ENCODE assay signal across 21 cellular contexts in the genomic region with DNA sequence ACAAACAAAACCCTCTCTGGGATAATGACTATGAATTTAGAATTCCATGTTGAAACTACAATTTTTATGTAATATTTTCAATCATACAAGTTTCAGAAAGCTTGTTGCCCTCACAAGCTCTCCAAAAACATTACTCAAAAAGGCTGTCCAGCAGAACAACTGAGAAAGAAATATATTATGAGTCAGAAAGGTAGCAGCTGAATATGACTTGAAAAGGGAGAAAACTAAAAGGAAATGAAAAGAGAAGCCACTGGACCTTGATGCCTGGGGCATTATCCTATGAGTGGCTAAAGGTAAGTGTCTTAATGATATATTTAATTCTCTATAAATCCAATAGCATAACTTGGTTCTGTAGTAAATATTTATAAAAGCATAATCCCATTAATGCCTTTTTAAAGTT.
A peak's percentile ranks its signal among the peaks of the same experiment; 100 is the strongest.
DNase-seq lines count a peak whose midpoint lies in the region; ATAC-seq, FAIRE-seq and TF ChIP-seq lines count a peak whose summit lies in the region.
"Had no signal": no experiment of that assay in that cellular context is flagged by ENCODE, and none has a peak within 500 bp of the region (broad histone marks: within the 10 kb centered on the region; RNA-seq: fewer than 3 reads in every experiment).

No MANE protein-coding gene starts in this region.

- POLR2A ChIA-PET in GM12878 (lab: Charles Lee) = no interaction called here

- H3K4me2 ChIP-seq in GM12878 (ENCODE audit: control insufficient read depth, insufficient read depth) = no peak overlapping the region
- H3K4me2 ChIP-seq: PC-9 had no signal

- no peak overlapping the region for H3K4me3 ChIP-seq in GM12878
- no peak overlapping the region for H3K4me3 ChIP-seq in Peyer's patch
- no peak overlapping the region for H3K4me3 ChIP-seq in colonic mucosa
- H3K4me3 ChIP-seq: cardiac muscle cell, PC-9, right lobe of liver, testis had no signal

- H2AFZ ChIP-seq in GM12878 (ENCODE audit: control insufficient read depth, low read depth, low read length) = no peak overlapping the region
- H2AFZ ChIP-seq: PC-9 had no signal

- no peaks in the 10 kb centered on the region for H3K79me2 ChIP-seq in GM12878 (ENCODE audit: control insufficient read depth, insufficient read depth, low read length)

- no peaks in the 10 kb centered on the region; a peak in 2 of 4 replicates for H3K27me3 ChIP-seq in GM12878 (replicated peaks in 1 of 2; ENCODE audit: control insufficient read depth in 2 of 2, insufficient read depth in 2 of 2, low read length in 1 of 2)
- no peaks in the 10 kb centered on the region for H3K27me3 ChIP-seq in Peyer's patch
- H3K27me3 ChIP-seq in colonic mucosa = no peaks in the 10 kb centered on the region
- H3K27me3 ChIP-seq: cardiac muscle cell, right lobe of liver, testis had no signal

- FAIRE-seq in GM12878 (lab: Jason Lieb, UNC) = no peak
- FAIRE-seq: kidney had no signal

- H3K9ac ChIP-seq in GM12878 (ENCODE audit: control insufficient read depth, insufficient read depth, low read length) (no peak overlapping the region), colonic mucosa (ENCODE audit: low read depth in 2 of 2, low read length in 2 of 2) (no peak overlapping the region)

- RAD21 ChIA-PET in GM12878 (lab: Charles Lee; ENCODE audit: unreplicated experiment) = interaction anchor here (2.4 kb wide), 1 partner anchor 807 kb away, joined by 12 read pairs; no protein-coding TSS in a partner anchor

- DNase-seq in GM12878 (ENCODE audit: low read depth, low spot score) = no peak
- no peak for DNase-seq in iPS-NIHi11 (ENCODE audit: low spot score)
- DNase-seq in Peyer's patch = no peak
- no peak for DNase-seq in colonic mucosa
- DNase-seq in iPS-NIHi7 (ENCODE audit: extremely low spot score) = no peak
- DNase-seq: activated CD4-positive, alpha-beta T cell treated with anti-CD3 and anti-CD28 coated beads, Interleukin-2, amount 50 U/mL, for 48 hours; activated T-cell treated with anti-CD3 and anti-CD28 coated beads for 4 hours; amniotic stem cell; CD4-positive, alpha-beta memory T cell; hypothalamus; kidney; NCI-H1694; NCI-H82; PC-9; right lobe of liver; T-helper 2 cell; testis had no signal

- no peak for TF ChIP-seq POLR2A in GM12878 (IDR thresholded peaks at IDR 0.05; ENCODE audit: low read depth, low read length)
- no peak for TF ChIP-seq POLR2A in Peyer's patch (IDR thresholded peaks at IDR 0.05)

- H3K36me3 ChIP-seq in GM12878 (ENCODE audit: control insufficient read depth in 2 of 2, insufficient read depth in 2 of 2, low read length in 1 of 2) = no peaks in the 10 kb centered on the region
- H3K36me3 ChIP-seq in Peyer's patch = no peaks in the 10 kb centered on the region
- no peaks in the 10 kb centered on the region for H3K36me3 ChIP-seq in colonic mucosa
- H3K36me3 ChIP-seq: cardiac muscle cell, right lobe of liver had no signal

- in situ Hi-C loops in GM12878 (cut with MboI) = no loop called here

- H3K9me3 ChIP-seq in GM12878 (replicated peaks; ENCODE audit: control insufficient read depth, insufficient read depth, low read length) (no peaks in the 10 kb centered on the region), Peyer's patch (no peaks in the 10 kb centered on the region), colonic mucosa (no peaks in the 10 kb centered on the region)
- H3K9me3 ChIP-seq: right lobe of liver, testis had no signal

- TF ChIP-seq CTCF in GM12878 (IDR thresholded peaks at IDR 0.05 in 2 of 3, conservative IDR thresholded peaks at IDR 0.05 in 1 of 3; ENCODE audit: control insufficient read depth in 2 of 3, extremely low read depth in 1 of 3, insufficient read depth in 1 of 3, low read depth in 3 of 3, low read length in 3 of 3) (no peak), Peyer's patch (IDR thresholded peaks at IDR 0.05) (no peak), colonic mucosa (IDR thresholded peaks at IDR 0.05) (no peak)

- SMC1A ChIA-PET in GM12878 (lab: Charles Lee; ENCODE audit: uncharacterized antibody, unreplicated experiment) = interaction anchor here (0.9 to 1.7 kb wide), 5 partner anchors 10 to 808 kb away, joined by 3 to 7 read pairs (median 4); no protein-coding TSS in a partner anchor

- no peaks in the 10 kb centered on the region for H3K4me1 ChIP-seq in GM12878 (ENCODE audit: control insufficient read depth, insufficient read depth, low read length)
- H3K4me1 ChIP-seq in Peyer's patch = no peaks in the 10 kb centered on the region
- H3K4me1 ChIP-seq in colonic mucosa = no peaks in the 10 kb centered on the region
- H3K4me1 ChIP-seq: testis had no signal

- H3K27ac ChIP-seq in GM12878 (ENCODE audit: control insufficient read depth, insufficient read depth) (no peak overlapping the region), Peyer's patch (no peak overlapping the region), colonic mucosa (no peak overlapping the region)
- H3K27ac ChIP-seq: cardiac muscle cell, PC-9, right lobe of liver, testis had no signal

- CTCF ChIA-PET in GM12878 (lab: Yijun Ruan, JAX) = interaction anchor here (1.3 to 5.3 kb wide), 5 partner anchors 10 to 806 kb away, joined by 3 to 27 read pairs (median 5); no protein-coding TSS in a partner anchor

- no peak for TF ChIP-seq EP300 in GM12878 (IDR thresholded peaks at IDR 0.05; ENCODE audit: borderline replicate concordance in 1 of 2, control insufficient read depth in 1 of 2, low read depth in 2 of 2, low read length in 2 of 2)

- H4K20me1 ChIP-seq in GM12878 (ENCODE audit: control insufficient read depth, insufficient read depth) = no peaks in the 10 kb centered on the region

- ATAC-seq in GM18858 (IDR thresholded peaks at IDR 0.05; ENCODE audit: unreplicated experiment) (peak; percentile 62), GM21390 (IDR thresholded peaks at IDR 0.05; ENCODE audit: unreplicated experiment) (peak; percentile 66), HG03095 (IDR thresholded peaks at IDR 0.05; ENCODE audit: unreplicated experiment) (peak; percentile 48), GM12878 (peak; percentile 40)
- ATAC-seq: right lobe of liver had no signal

- intact Hi-C loops in GM12878 (cut with micrococcal nuclease; ENCODE audit: unreplicated experiment) (loop anchor here (10.0 kb wide), 1 partner anchor 214 kb away; a partner anchor contains a TSS), colonic mucosa (cut with DNase I) (no loop called here)

- no TSS peak for BruUV-seq in GM12878 (replicated peaks; lab: Mats Ljungman, UMichigan)

- no peak for TF ChIP-seq RAD21 in GM12878 (IDR thresholded peaks at IDR 0.05; ENCODE audit: insufficient read depth, low read depth, low read length)

TF ChIP-seq in GM12878, 131 proteins besides CTCF, POLR2A, EP300 and RAD21:
- TF ChIP-seq HDAC6 (IDR thresholded peaks at IDR 0.05; ENCODE audit: unreplicated experiment) = no peak
- TF ChIP-seq JUNB (IDR thresholded peaks at IDR 0.05) = 0 out of 2 replicates have a peak, but pooled peaks have one; percentile 9
